19 cellular contexts compared by ENCODE assay signal in the genomic region with DNA sequence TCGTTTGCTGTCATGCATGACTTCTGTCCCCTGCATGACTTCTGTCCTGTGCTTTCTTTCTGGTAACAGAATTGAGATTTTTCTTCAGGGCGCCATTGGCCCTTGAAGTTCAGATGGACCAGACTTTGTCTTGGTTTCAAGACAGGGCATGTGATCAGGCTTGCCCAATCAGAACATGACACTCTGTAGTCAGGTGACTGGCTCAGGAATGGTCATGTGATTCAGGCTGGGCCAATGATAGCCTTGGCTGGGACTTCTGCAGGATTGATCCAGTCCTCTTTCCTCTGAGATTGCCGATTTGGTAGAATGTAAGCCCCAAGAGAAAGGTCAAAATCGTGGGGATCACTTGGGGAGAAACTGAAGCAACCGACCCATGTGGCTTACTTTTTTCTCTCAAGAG.
DNase-seq lines count a peak whose midpoint lies in the region; ATAC-seq and TF ChIP-seq lines count a peak whose summit lies in the region.
"Had no signal": no experiment of that assay in that cellular context is flagged by ENCODE, and none has a peak within 500 bp of the region (broad histone marks: within the 10 kb centered on the region; RNA-seq: fewer than 3 reads in every experiment).

No MANE protein-coding gene starts in this region.

- no peak overlapping the region for H2AK9ac ChIP-seq in IMR-90 (replicated peaks; ENCODE audit: low read depth, low read length, poor library complexity)

- H3K18ac ChIP-seq in IMR-90 (ENCODE audit: low read depth, low read length) (no peak overlapping the region), neuronal stem cell (ENCODE audit: low read length) (no peak overlapping the region)

- no peak overlapping the region for H2BK15ac ChIP-seq in IMR-90 (ENCODE audit: low read depth, low read length)
- no peak overlapping the region for H2BK15ac ChIP-seq in neuronal stem cell (ENCODE audit: low read length)

- peaks cover 20% of the 10 kb centered on the region for H3K27me3 Mint-ChIP-seq in stimulated activated naive CD8-positive, alpha-beta T cell treated with anti-CD3 and anti-CD28 coated beads, Interleukin-15, amount 100 ng/mL, for 72 hours

- no peak overlapping the region for H2BK20ac ChIP-seq in IMR-90 (ENCODE audit: low read depth, low read length)

- H3K9me3 ChIP-seq in IMR-90 (ENCODE audit: control insufficient read depth, insufficient read depth, low read length) (no peaks in the 10 kb centered on the region), neuronal stem cell (replicated peaks in 1 of 2; ENCODE audit: control insufficient read depth in 2 of 2, insufficient read depth in 1 of 2, low read depth in 1 of 2, low read length in 2 of 2) (no peaks in the 10 kb centered on the region)
- H3K9me3 ChIP-seq: Peyer's patch had no signal

- H3K27ac ChIP-seq in IMR-90 (ENCODE audit: insufficient read depth, low read length) (no peak overlapping the region), neuronal stem cell (replicated peaks; ENCODE audit: low read length) (no peak overlapping the region)
- H3K27ac ChIP-seq: 22Rv1, GM23248, Peyer's patch had no signal

- H3K4me1 ChIP-seq in IMR-90 (ENCODE audit: control insufficient read depth, insufficient read depth, low read length) (no peaks in the 10 kb centered on the region), neuronal stem cell (ENCODE audit: control insufficient read depth in 2 of 2, insufficient read depth in 1 of 2, low read depth in 1 of 2, low read length in 2 of 2) (peaks cover 0 to 11% of the 10 kb centered on the region in 2 donors)
- H3K4me1 ChIP-seq: Peyer's patch had no signal

- H3K4me2 ChIP-seq in IMR-90 (ENCODE audit: low read depth, low read length), result no peak overlapping the region
- no peak overlapping the region for H3K4me2 ChIP-seq in neuronal stem cell (ENCODE audit: insufficient read depth, low read length, poor library complexity, severe bottlenecking)

- no peak overlapping the region for H4K91ac ChIP-seq in IMR-90 (ENCODE audit: insufficient read depth, low read depth, low read length)
- no peak overlapping the region for H4K91ac ChIP-seq in neuronal stem cell (ENCODE audit: low read depth, low read length, poor library complexity)

- intact Hi-C loops in IMR-90 (cut with micrococcal nuclease), result no loop called here

- dilution Hi-C loops in IMR-90 (cut with HindIII; ENCODE audit: low sequenced_read_pairs, unreplicated experiment), result no loop called here

- H3K9me1 ChIP-seq in IMR-90 (ENCODE audit: insufficient read depth, low read length), result no peaks in the 10 kb centered on the region

- BruUV-seq in IMR-90 (replicated peaks; lab: Mats Ljungman, UMichigan), result no TSS peak

- no peak overlapping the region for H3K56ac ChIP-seq in IMR-90 (ENCODE audit: extremely low read depth, insufficient read depth, low read length)

- no peak overlapping the region for H2AK5ac ChIP-seq in IMR-90 (ENCODE audit: low read depth, low read length)
- no peak overlapping the region for H2AK5ac ChIP-seq in neuronal stem cell (ENCODE audit: low read depth, low read length)

- no peaks in the 10 kb centered on the region for H3K4me1 Mint-ChIP-seq in stimulated activated naive CD8-positive, alpha-beta T cell treated with anti-CD3 and anti-CD28 coated beads, Interleukin-15, amount 100 ng/mL, for 72 hours

- H2BK5ac ChIP-seq in IMR-90 (ENCODE audit: low read depth, low read length, poor library complexity, severe bottlenecking), result no peak overlapping the region
- H2BK5ac ChIP-seq in neuronal stem cell (ENCODE audit: low read length), result no peak overlapping the region

- H4K8ac ChIP-seq in IMR-90 (ENCODE audit: low read depth in 2 of 2, low read length in 2 of 2), result no peak overlapping the region
- no peak overlapping the region for H4K8ac ChIP-seq in neuronal stem cell (ENCODE audit: low read depth, low read length)

- no peaks in the 10 kb centered on the region for H4K20me1 ChIP-seq in IMR-90 (ENCODE audit: insufficient read depth, low read length)

- TF ChIP-seq POLR2A in IMR-90 (IDR thresholded peaks at IDR 0.05; ENCODE audit: low read depth, low read length), result no peak

- POLR2A ChIA-PET in IMR-90 (lab: Charles Lee; ENCODE audit: unreplicated experiment), result no interaction called here

- H3K79me1 ChIP-seq in IMR-90 (ENCODE audit: low read depth in 1 of 2, low read length in 2 of 2) (no peaks in the 10 kb centered on the region), neuronal stem cell (ENCODE audit: low read depth, low read length) (no peaks in the 10 kb centered on the region)

- H3K14ac ChIP-seq in IMR-90 (replicated peaks; ENCODE audit: low read depth, low read length) (no peak overlapping the region), neuronal stem cell (ENCODE audit: low read length) (no peak overlapping the region)

- H4K5ac ChIP-seq in IMR-90 (ENCODE audit: low read depth, low read length), result no peak overlapping the region

- ATAC-seq in IMR-90 (ENCODE audit: low read depth), result no peak
- ATAC-seq in stimulated activated naive CD8-positive, alpha-beta T cell treated with anti-CD3 and anti-CD28 coated beads, Interleukin-15, amount 100 ng/mL, for 72 hours, result no peak

- H3K27ac Mint-ChIP-seq in stimulated activated naive CD8-positive, alpha-beta T cell treated with anti-CD3 and anti-CD28 coated beads, Interleukin-15, amount 100 ng/mL, for 72 hours, result no peak overlapping the region
- H3K27ac Mint-ChIP-seq: CD4-positive, alpha-beta T cell had no signal

- 20% methylated on average over 1 of the region's 5 CpGs; no CpG with 5 or more reads in 1 of the 2 experiments for WGBS in IMR-90 (ENCODE audit: extremely low coverage in 2 of 2, insufficient read length in 1 of 2), 2 experiments
- WGBS in neuronal stem cell (ENCODE audit: extremely low coverage in 2 of 2, insufficient read length in 2 of 2, insufficient replicate concordance in 1 of 2), 2 donors, result no CpG with 5 or more reads among the region's 5 CpGs

- H2BK12ac ChIP-seq in neuronal stem cell (ENCODE audit: low read length), result no peak overlapping the region

- H3K9ac ChIP-seq in IMR-90 (ENCODE audit: low read depth, low read length), result no peak overlapping the region
- H3K9ac ChIP-seq in neuronal stem cell (ENCODE audit: low read depth, low read length, poor library complexity), result no peak overlapping the region
- H3K9ac ChIP-seq: GM23248 had no signal

- H3K23ac ChIP-seq in IMR-90 (ENCODE audit: low read depth, low read length), result no peak overlapping the region
- no peak overlapping the region for H3K23ac ChIP-seq in neuronal stem cell (ENCODE audit: low read depth, low read length, poor library complexity)

- H3K27me3 ChIP-seq in IMR-90 (ENCODE audit: control insufficient read depth, insufficient read depth, low read length) (peaks cover 6% of the 10 kb centered on the region; the same call in 1 of the 2 replicates), neuronal stem cell (ENCODE audit: control insufficient read depth in 3 of 3, insufficient read depth in 3 of 3, low read depth in 1 of 3, low read length in 3 of 3) (peaks cover 0 to 10% (median 0%) of the 10 kb centered on the region in 3 experiments)
- H3K27me3 ChIP-seq: Peyer's patch had no signal

- no peak overlapping the region for H3K4me3 Mint-ChIP-seq in stimulated activated naive CD8-positive, alpha-beta T cell treated with anti-CD3 and anti-CD28 coated beads, Interleukin-15, amount 100 ng/mL, for 72 hours
- H3K4me3 Mint-ChIP-seq: CD4-positive, alpha-beta T cell had no signal

- in situ Hi-C loops in IMR-90 (cut with MboI; ENCODE audit: low sequenced_read_pairs) (no loop called here), SK-MEL-5 (cut with HindIII; ENCODE audit: low pct_unique_long_range_greater_than_20kb, low sequenced_read_pairs) (no loop called here)

- H3K4ac ChIP-seq in IMR-90 (ENCODE audit: low read depth, low read length), result no peak overlapping the region
- no peak overlapping the region for H3K4ac ChIP-seq in neuronal stem cell (ENCODE audit: low read length)

- no peak overlapping the region for H2AFZ ChIP-seq in IMR-90 (replicated peaks; ENCODE audit: low read length, poor library complexity)
- H2AFZ ChIP-seq in neuronal stem cell (ENCODE audit: low read length), result peak overlapping the region; percentile 40
- H2AFZ ChIP-seq: GM23248 had no signal

- H2BK120ac ChIP-seq in IMR-90 (ENCODE audit: low read depth, low read length) (no peak overlapping the region), neuronal stem cell (ENCODE audit: low read depth, low read length) (no peak overlapping the region)

- H3K36me3 ChIP-seq in IMR-90 (ENCODE audit: control insufficient read depth, insufficient read depth, low read length) (no peaks in the 10 kb centered on the region), neuronal stem cell (replicated peaks in 1 of 2; ENCODE audit: control insufficient read depth in 2 of 2, insufficient read depth in 2 of 2, low read length in 2 of 2) (no peaks in the 10 kb centered on the region)
- H3K36me3 ChIP-seq: Peyer's patch had no signal

- no peak for TF ChIP-seq RAD21 in IMR-90 (IDR thresholded peaks at IDR 0.05; ENCODE audit: low read length)

- peak; percentile 33 for DNase-seq in NCI-H2171 treated with DMSO at 0.1 percent for 48 hours (lab: John Stamatoyannopoulos, UW)
- DNase-seq in NCI-H2171 (lab: John Stamatoyannopoulos, UW), result no peak
- DNase-seq in IMR-90, result no peak
- DNase-seq in SK-MEL-5 (ENCODE audit: low read depth, low spot score), result peak; percentile 17
- no peak for DNase-seq in neuronal stem cell (ENCODE audit: low spot score)
- DNase-seq in NCI-H2196 (lab: John Stamatoyannopoulos, UW; ENCODE audit: unreplicated experiment), result no peak
- DNase-seq in inferior parietal cortex (ENCODE audit: extremely low spot score), result no peak
- no peak for DNase-seq in stimulated activated naive CD8-positive, alpha-beta T cell treated with anti-CD3 and anti-CD28 coated beads, Interleukin-15, amount 100 ng/mL, for 72 hours
- DNase-seq: Calu3; CD4-positive, alpha-beta T cell; DMS79; GM23248; NCI-H1436; NCI-H2029 treated with DMSO at 0.1 percent for 48 hours; NCI-H226; NCI-H526 treated with DMSO at 0.1 percent for 48 hours; Peyer's patch; Right ventricle myocardium superior had no signal

- no peak for TF ChIP-seq CTCF in IMR-90 (conservative IDR thresholded peaks at IDR 0.05; ENCODE audit: low read depth, low read length)

- H3K4me3 ChIP-seq in IMR-90 (ENCODE audit: insufficient read depth, low read depth, low read length), result no peak overlapping the region
- H3K4me3 ChIP-seq in neuronal stem cell (ENCODE audit: low read length in 2 of 2), result no peak overlapping the region
- H3K4me3 ChIP-seq: GM23248, Peyer's patch had no signal

- CTCF ChIA-PET in IMR-90 (lab: Yijun Ruan, JAX), result no interaction called here

- no peaks in the 10 kb centered on the region for H3K9me3 Mint-ChIP-seq in stimulated activated naive CD8-positive, alpha-beta T cell treated with anti-CD3 and anti-CD28 coated beads, Interleukin-15, amount 100 ng/mL, for 72 hours
- H3K9me3 Mint-ChIP-seq: CD4-positive, alpha-beta T cell had no signal

TF ChIP-seq in IMR-90, 13 proteins besides CTCF, POLR2A, EP300 and RAD21 (continues in another document):
- TF ChIP-seq, protein P1, sequence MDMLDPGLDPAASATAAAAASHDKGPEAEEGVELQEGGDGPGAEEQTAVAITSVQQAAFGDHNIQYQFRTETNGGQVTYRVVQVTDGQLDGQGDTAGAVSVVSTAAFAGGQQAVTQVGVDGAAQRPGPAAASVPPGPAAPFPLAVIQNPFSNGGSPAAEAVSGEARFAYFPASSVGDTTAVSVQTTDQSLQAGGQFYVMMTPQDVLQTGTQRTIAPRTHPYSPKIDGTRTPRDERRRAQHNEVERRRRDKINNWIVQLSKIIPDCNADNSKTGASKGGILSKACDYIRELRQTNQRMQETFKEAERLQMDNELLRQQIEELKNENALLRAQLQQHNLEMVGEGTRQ (IDR thresholded peaks at IDR 0.05; ENCODE audit: low read depth, low read length), result peak; percentile 81

Comparison
In these comparisons a context has a peak if more than half of its experiments do, and no peak if none do; other contexts are left out.
1. DNase-seq: peak in NCI-H2171 treated with DMSO at 0.1 percent for 48 hours (single experiment) and SK-MEL-5 (single experiment); none in NCI-H2171 (single experiment), IMR-90 (single experiment), neuronal stem cell (single experiment), NCI-H2196 (single experiment), inferior parietal cortex (single experiment) and stimulated activated naive CD8-positive, alpha-beta T cell treated with anti-CD3 and anti-CD28 coated beads, Interleukin-15, amount 100 ng/mL, for 72 hours (0 of 2).